17 cellular contexts compared by ENCODE assay signal in the genomic region with DNA sequence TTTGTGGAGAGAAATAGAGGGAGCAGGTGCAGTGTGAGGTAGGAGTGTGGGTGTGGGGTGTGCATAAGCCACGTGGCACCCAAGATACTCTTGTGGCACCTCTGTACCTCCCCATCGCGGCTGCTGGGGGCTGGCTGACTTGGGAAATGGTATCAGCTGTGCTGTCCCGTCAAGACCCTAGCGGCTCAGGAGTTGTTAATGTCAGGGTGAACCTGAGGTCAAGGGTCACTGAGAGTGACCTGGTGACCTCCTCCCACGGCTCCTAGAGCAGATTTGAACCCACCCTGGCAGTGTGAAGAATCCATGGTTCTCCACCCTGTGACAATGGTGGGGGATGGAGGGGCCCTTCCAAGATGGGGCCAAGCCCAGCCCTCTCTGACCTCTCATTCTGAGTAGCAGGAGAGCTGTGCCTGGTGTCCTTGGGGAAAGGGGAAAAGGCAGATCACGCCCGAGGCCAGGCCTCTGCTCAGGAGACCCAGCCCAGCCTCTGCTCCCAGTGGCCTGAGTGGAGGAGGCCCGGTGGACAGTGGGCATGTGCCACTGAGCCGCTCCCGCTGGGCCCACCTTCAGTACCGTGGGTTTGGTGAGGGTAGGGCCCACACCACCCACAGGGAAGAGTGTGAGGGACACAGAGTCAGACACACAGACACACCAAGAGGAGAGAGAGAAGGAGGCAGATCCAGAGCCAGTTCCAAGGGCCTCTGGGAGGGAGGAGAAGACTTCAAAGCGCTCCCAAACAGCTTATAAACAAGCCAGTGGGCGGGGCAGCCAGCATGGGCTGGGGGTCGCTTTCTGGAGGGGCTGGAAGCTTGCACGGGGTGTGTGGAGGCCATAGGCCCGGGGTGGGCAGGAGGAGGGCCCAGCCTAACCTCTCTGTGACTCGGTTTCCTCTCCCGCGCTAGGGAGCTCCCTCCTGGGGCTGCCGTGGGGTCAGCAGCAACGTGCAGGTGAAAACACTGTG. TPM values are rescaled to one million over a fixed set of nuclear protein-coding genes. Genes with fewer than 3 reads are reported as not detected.
DNase-seq lines count a peak whose midpoint lies in the region; ATAC-seq, FAIRE-seq and TF ChIP-seq lines count a peak whose summit lies in the region.
"Had no signal": no experiment of that assay in that cellular context is flagged by ENCODE, and none has a peak within 500 bp of the region (broad histone marks: within the 10 kb centered on the region; RNA-seq: fewer than 3 reads in every experiment).

No MANE protein-coding gene starts in this region.

- no peak overlapping the region for H2AFZ ChIP-seq in GM12878 (ENCODE audit: control insufficient read depth, low read depth, low read length)

- H3K36me3 ChIP-seq in GM12878 (ENCODE audit: control insufficient read depth in 2 of 2, insufficient read depth in 2 of 2, low read length in 1 of 2), result no peaks in the 10 kb centered on the region

- H3K4me2 ChIP-seq in GM12878 (ENCODE audit: control insufficient read depth, insufficient read depth), result no peak overlapping the region

- POLR2A ChIA-PET in GM12878 (lab: Charles Lee), result no interaction called here

- RAD21 ChIA-PET in GM12878 (lab: Charles Lee; ENCODE audit: unreplicated experiment), result no interaction called here

- H3K79me2 ChIP-seq in GM12878 (ENCODE audit: control insufficient read depth, insufficient read depth, low read length), result no peaks in the 10 kb centered on the region

- H3K4me1 ChIP-seq in GM12878 (ENCODE audit: control insufficient read depth, insufficient read depth, low read length) (peaks cover 25% of the 10 kb centered on the region), right cardiac atrium (ENCODE audit: control insufficient read depth, insufficient read depth, low read length) (peaks cover 3% of the 10 kb centered on the region)

- no peak overlapping the region for H3K27ac ChIP-seq in GM12878 (ENCODE audit: control insufficient read depth, insufficient read depth)
- no peak overlapping the region for H3K27ac ChIP-seq in right cardiac atrium (ENCODE audit: low read length)

- no peaks in the 10 kb centered on the region for H3K9me3 ChIP-seq in GM12878 (replicated peaks; ENCODE audit: control insufficient read depth, insufficient read depth, low read length)
- no peaks in the 10 kb centered on the region for H3K9me3 ChIP-seq in right cardiac atrium (ENCODE audit: control insufficient read depth, low read length)

- no peak for FAIRE-seq in GM12878 (lab: Jason Lieb, UNC)

- 60% methylated on average over 22 of the region's 22 CpGs for WGBS in GM12878 (ENCODE audit: insufficient coverage, insufficient replicate concordance, low lambda C conversion rate, missing lambda C conversion rate)
- WGBS in right cardiac atrium, result 85% methylated on average over 22 of the region's 22 CpGs

- SMC1A ChIA-PET in GM12878 (lab: Charles Lee; ENCODE audit: uncharacterized antibody, unreplicated experiment), result no interaction called here

- H3K9ac ChIP-seq in GM12878 (ENCODE audit: control insufficient read depth, insufficient read depth, low read length), result no peak overlapping the region

- no peak for TF ChIP-seq POLR2A in GM12878 (IDR thresholded peaks at IDR 0.05; ENCODE audit: low read depth, low read length)

- no peak overlapping the region for H3K4me3 ChIP-seq in GM12878
- H3K4me3 ChIP-seq in right cardiac atrium (ENCODE audit: low read length), result no peak overlapping the region

- peak; percentile 42 for DNase-seq in activated effector memory CD4-positive, alpha-beta T cell treated with anti-CD3 and anti-CD28 coated beads, Interleukin-2, amount 50 U/mL, for 16 hours
- DNase-seq in activated effector memory CD4-positive, alpha-beta T cell treated with Interleukin-2 at 50 U/mL for 16 hours, result no peak
- DNase-seq in GM12878 (ENCODE audit: low read depth, low spot score), result no peak
- peak; percentile 44 for DNase-seq in left kidney (ENCODE audit: low read depth, low spot score)
- peak; percentile 68 for DNase-seq in posterior vena cava (ENCODE audit: low spot score)
- no peak for DNase-seq in right cardiac atrium
- no peak for DNase-seq in EL
- DNase-seq: C1 segment of cervical spinal cord, Karpas-422, MM.1S, NCI-H1105, NCI-H187, NCI-H774, SIG-M5 had no signal

- H4K20me1 ChIP-seq in GM12878 (ENCODE audit: control insufficient read depth, insufficient read depth), result no peaks in the 10 kb centered on the region

- no peak for TF ChIP-seq RAD21 in GM12878 (IDR thresholded peaks at IDR 0.05; ENCODE audit: insufficient read depth, low read depth, low read length)

- BruUV-seq in GM12878 (replicated peaks; lab: Mats Ljungman, UMichigan), result no TSS peak

- intact Hi-C loops in GM12878 (cut with micrococcal nuclease; ENCODE audit: unreplicated experiment) (no loop called here), posterior vena cava (cut with DNase I) (loop anchor here in 1 of 2 donors (5.0 kb wide), 1 partner anchor 200 kb away; the partner anchor contains the start of gene ABCC3), right cardiac atrium (cut with DNase I) (loop anchor here in 1 of 4 donors (10.0 kb wide), 1 partner anchor 288 kb away; the partner anchor contains the start of gene SPATA20)

- CTCF ChIA-PET in GM12878 (lab: Yijun Ruan, JAX), result interaction anchor here (0.7 kb wide), 1 partner anchor 10 kb away, joined by 5 read pairs; no protein-coding TSS in a partner anchor

- ATAC-seq in GM12878, result no peak
- no peak for ATAC-seq in right cardiac atrium
- ATAC-seq in HG03460 (IDR thresholded peaks at IDR 0.05; ENCODE audit: unreplicated experiment), result no peak

- no peak for TF ChIP-seq EP300 in GM12878 (IDR thresholded peaks at IDR 0.05; ENCODE audit: borderline replicate concordance in 1 of 2, control insufficient read depth in 1 of 2, low read depth in 2 of 2, low read length in 2 of 2)

- no peak for TF ChIP-seq CTCF in GM12878 (IDR thresholded peaks at IDR 0.05 in 2 of 3, conservative IDR thresholded peaks at IDR 0.05 in 1 of 3; ENCODE audit: control insufficient read depth in 2 of 3, extremely low read depth in 1 of 3, insufficient read depth in 1 of 3, low read depth in 3 of 3, low read length in 3 of 3)

- H3K27me3 ChIP-seq in GM12878 (replicated peaks in 1 of 2; ENCODE audit: control insufficient read depth in 2 of 2, insufficient read depth in 2 of 2, low read length in 1 of 2) (peaks cover 2 to 4% of the 10 kb centered on the region in 2 experiments; a peak in 3 of 4 replicates), right cardiac atrium (ENCODE audit: control insufficient read depth, insufficient read depth) (no peaks in the 10 kb centered on the region)

- in situ Hi-C loops in GM12878 (cut with MboI), result loop anchor here (5.0 kb wide), 1 partner anchor 290 kb away; no protein-coding TSS in a partner anchor

TF ChIP-seq in GM12878, 131 proteins besides CTCF, POLR2A, EP300 and RAD21 (continues in another document):
- no peak for TF ChIP-seq PKNOX1 (IDR thresholded peaks at IDR 0.05)
- TF ChIP-seq NR2F1 (conservative IDR thresholded peaks at IDR 0.05), result peak; percentile 34; the same call in 1 of the 2 replicates
- TF ChIP-seq GATAD2B (conservative IDR thresholded peaks at IDR 0.05; ENCODE audit: low read depth), result no peak

RNA-seq across cellular contexts. Expression of gene WFIKKN2, which starts 2.8 kb away (rescaled TPM):
- not detected in 2 replicates for total RNA-seq in GM12878 (2013; cell fraction: nucleolus; rRNA removed)
- total RNA-seq in GM12878 (2014; rRNA removed), result 0.06 TPM in 1 of 2 replicates, not detected in the other
- total RNA-seq in GM12878 (2014; rRNA removed; fragmentation: Illumina TruSeq; extraction: Trizol), result not detected in 2 replicates
- 0.05 TPM in 1 of 2 replicates, not detected in the other for total RNA-seq in GM12878 (2021)
- not detected for polyA plus RNA-seq in GM12878 (2011; ENCODE audit: low read depth)
- polyA plus RNA-seq in GM12878 (2011; rRNA removed), result not detected in 2 replicates
- not detected in 2 replicates for polyA plus RNA-seq in GM12878 (2011; cell fraction: cytosol; rRNA removed)
- polyA plus RNA-seq in GM12878 (2011; cell fraction: nucleus; rRNA removed), result not detected in 2 replicates
- not detected in 2 replicates for polyA plus RNA-seq in GM12878 (2012)
- polyA plus RNA-seq in GM12878 (2014; fragmentation: Illumina TruSeq; extraction: Trizol), result not detected in 2 replicates
- not detected for polyA plus RNA-seq in GM12878 (2014; fragmentation: Nextera tagmentation; extraction: Ambion mirVana)
- polyA plus RNA-seq in GM12878 (2014; rRNA removed), result not detected in 2 replicates
- not detected for polyA plus RNA-seq in GM12878 (2016; fragmentation: Nextera tagmentation; extraction: Ambion mirVana)
- not detected in 2 replicates for polyA minus RNA-seq in GM12878 (2011; rRNA and poly(A)+ RNA removed)
- polyA minus RNA-seq in GM12878 (2011; cell fraction: cytosol; rRNA and poly(A)+ RNA removed), result not detected in 2 replicates
- polyA minus RNA-seq in GM12878 (2011; cell fraction: nucleus; rRNA and poly(A)+ RNA removed), result not detected in 2 replicates
- total RNA-seq in posterior vena cava, result under 1 TPM; 0.33 to 0.42 TPM
- 1 to 10 TPM in 2 of 4 donors, under 1 TPM in 2; 0.68 to 3.0 (median 1.4) TPM for total RNA-seq in right cardiac atrium
- polyA plus RNA-seq in right cardiac atrium, result 1.1 TPM
- total RNA-seq: A172, NCI-H460 had no signal

RNA-seq across cellular contexts. Expression of gene TOB1, which starts 33.6 kb away (rescaled TPM):
- 6.5 and 6.7 TPM in 2 replicates for total RNA-seq in GM12878 (2013; cell fraction: nucleolus; rRNA removed)
- total RNA-seq in GM12878 (2014; rRNA removed), result 4.4 and 5.0 TPM in 2 replicates
- total RNA-seq in GM12878 (2014; rRNA removed; fragmentation: Illumina TruSeq; extraction: Trizol), result 7.7 and 8.2 TPM in 2 replicates
- 16.9 and 19.6 TPM in 2 replicates for total RNA-seq in GM12878 (2021)
- polyA plus RNA-seq in GM12878 (2011; ENCODE audit: low read depth), result 6.9 TPM
- polyA plus RNA-seq in GM12878 (2011; rRNA removed), result 9.4 and 10.7 TPM in 2 replicates
- polyA plus RNA-seq in GM12878 (2011; cell fraction: cytosol; rRNA removed), result 7.4 and 7.6 TPM in 2 replicates
- polyA plus RNA-seq in GM12878 (2011; cell fraction: nucleus; rRNA removed), result 9.3 and 10.2 TPM in 2 replicates
- polyA plus RNA-seq in GM12878 (2012), result 10.3 and 11.4 TPM in 2 replicates
- polyA plus RNA-seq in GM12878 (2014; fragmentation: Illumina TruSeq; extraction: Trizol), result 9.6 TPM in 2 replicates
- 10 to 100 TPM; 19.5 to 28.3 TPM for polyA plus RNA-seq in GM12878 (2014; fragmentation: Nextera tagmentation; extraction: Ambion mirVana)
- 8.9 and 10.4 TPM in 2 replicates for polyA plus RNA-seq in GM12878 (2014; rRNA removed)
- 10 to 100 TPM; 30.6 to 32.4 TPM for polyA plus RNA-seq in GM12878 (2016; fragmentation: Nextera tagmentation; extraction: Ambion mirVana)
- 11.0 and 13.5 TPM in 2 replicates for polyA minus RNA-seq in GM12878 (2011; rRNA and poly(A)+ RNA removed)
- polyA minus RNA-seq in GM12878 (2011; cell fraction: cytosol; rRNA and poly(A)+ RNA removed), result 8.3 and 9.1 TPM in 2 replicates
- 16.7 and 31.4 TPM in 2 replicates for polyA minus RNA-seq in GM12878 (2011; cell fraction: nucleus; rRNA and poly(A)+ RNA removed)
- 10 to 100 TPM; 48.9 to 59.1 TPM for total RNA-seq in posterior vena cava
- total RNA-seq in right cardiac atrium, result 10 to 100 TPM; 51.0 to 73.2 (median 65.0) TPM
- 31.0 TPM for polyA plus RNA-seq in right cardiac atrium

Comparison
In these comparisons a context has a peak if more than half of its experiments do, and no peak if none do; other contexts are left out.
1. DNase-seq: peak in activated effector memory CD4-positive, alpha-beta T cell treated with anti-CD3 and anti-CD28 coated beads, Interleukin-2, amount 50 U/mL, for 16 hours (single experiment), left kidney (single experiment) and posterior vena cava (single experiment); none in activated effector memory CD4-positive, alpha-beta T cell treated with Interleukin-2 at 50 U/mL for 16 hours (single experiment), GM12878 (single experiment), right cardiac atrium (0 of 3) and EL (single experiment).